ENCODE assay signal across 11 cellular contexts in genomic region chr10:6912424-6912823, GRCh38.
DNase-seq lines count a peak whose midpoint lies in the region; ATAC-seq and TF ChIP-seq lines count a peak whose summit lies in the region.
"Had no signal": no experiment of that assay in that cellular context is flagged by ENCODE, and none has a peak within 500 bp of the region (broad histone marks: within the 10 kb centered on the region; RNA-seq: fewer than 3 reads in every experiment).

No MANE protein-coding gene starts in this region.

- H3K27me3 ChIP-seq in foreskin keratinocyte = peaks cover 7% of the 10 kb centered on the region
- H3K27me3 ChIP-seq: BE2C had no signal

- CTCF ChIA-PET in HEK293 (lab: Yijun Ruan, JAX) = interaction anchor here (0.6 kb wide), 2 partner anchors 234 to 241 kb away, joined by 4 to 5 read pairs; no protein-coding TSS in a partner anchor
- CTCF ChIA-PET in RWPE1 (lab: Yijun Ruan, JAX) = interaction anchor here (0.6 kb wide), 1 partner anchor 211 kb away, joined by 3 read pairs; no protein-coding TSS in a partner anchor

- no peak for TF ChIP-seq CTCF in HEK293 (tag by site-specific recombination; IDR thresholded peaks at IDR 0.05)
- TF ChIP-seq CTCF in RWPE1 (conservative IDR thresholded peaks at IDR 0.05; ENCODE audit: low read depth) = no peak
- TF ChIP-seq CTCF in foreskin keratinocyte (conservative IDR thresholded peaks at IDR 0.05) = no peak

- ATAC-seq in foreskin keratinocyte = peak; percentile 98

- peak; percentile 82 for DNase-seq in A172 (ENCODE audit: low spot score)
- DNase-seq in RWPE1 (ENCODE audit: low spot score) = peak; percentile 86
- DNase-seq in foreskin keratinocyte = peak; percentile 89 to 95
- DNase-seq in stimulated activated CD8-positive, alpha-beta memory T cell treated with anti-CD3 and anti-CD28 coated beads, Interleukin-4, amount 100 ng/mL, for 48 hours = no peak
- DNase-seq in RKO (ENCODE audit: low spot score) = no peak
- no peak for DNase-seq in central memory CD4-positive, alpha-beta T cell
- no peak for DNase-seq in NCI-H146 (lab: John Stamatoyannopoulos, UW)
- DNase-seq: BE2C, Karpas-422 had no signal

- peaks cover 3% of the 10 kb centered on the region; the same call in 1 of the 2 replicates for H3K4me1 ChIP-seq in HEK293 (ENCODE audit: control insufficient read depth, insufficient read depth, low read length)
- peaks cover 7% of the 10 kb centered on the region for H3K4me1 ChIP-seq in foreskin keratinocyte
- H3K4me1 ChIP-seq: BE2C had no signal

- H3K27ac ChIP-seq in HEK293 (ENCODE audit: extremely low read depth, low read depth, low read length) (no peak overlapping the region), RWPE1 (peak overlapping the region; percentile 94), foreskin keratinocyte (no peak overlapping the region)

- no peak overlapping the region for H3K4me3 ChIP-seq in HEK293 (ENCODE audit: low read depth, low read length)
- H3K4me3 ChIP-seq: heart left ventricle had no signal

- H3K36me3 ChIP-seq in HEK293 (ENCODE audit: control insufficient read depth in 2 of 2, insufficient read depth in 1 of 2, low read length in 2 of 2) = no peaks in the 10 kb centered on the region
- H3K36me3 ChIP-seq: BE2C, heart left ventricle had no signal

- no peaks in the 10 kb centered on the region for H3K9me3 ChIP-seq in HEK293 (ENCODE audit: control insufficient read depth, insufficient read depth, low read depth, low read length)
- H3K9me3 ChIP-seq: BE2C had no signal

- POLR2A ChIA-PET in HEK293 (lab: Yijun Ruan, JAX) (no interaction called here), RWPE1 (lab: Yijun Ruan, JAX; ENCODE audit: low non-redundant PET) (no interaction called here)

TF ChIP-seq in HEK293, 187 proteins besides CTCF, POLR2A, EP300 and RAD21:
- TF ChIP-seq MEIS1 (CRISPR knock-in tag; IDR thresholded peaks at IDR 0.05; ENCODE audit: borderline replicate concordance) (no peak), ZNF530 (tag by site-specific recombination; IDR thresholded peaks at IDR 0.05; ENCODE audit: low read depth) (no peak), ZNF112 (tag by site-specific recombination; IDR thresholded peaks at IDR 0.05) (no peak), ZNF335 (tag by site-specific recombination; conservative IDR thresholded peaks at IDR 0.05) (no peak), PRDM10 (tag by site-specific recombination; IDR thresholded peaks at IDR 0.05) (peak; percentile 56; the same call in 1 of the 2 replicates), ZNF664 (tag by site-specific recombination; IDR thresholded peaks at IDR 0.05) (no peak), PRDM6 (tag by site-specific recombination; IDR thresholded peaks at IDR 0.05) (0 out of 2 replicates have a peak, but pooled peaks have one; percentile 56), ZNF155 (tag by site-specific recombination; IDR thresholded peaks at IDR 0.05) (no peak), ZNF792 (tag by site-specific recombination; IDR thresholded peaks at IDR 0.05) (no peak), ZNF404 (tag by site-specific recombination; IDR thresholded peaks at IDR 0.05) (no peak)

Comparison
In these comparisons a context has a peak if more than half of its experiments do, and no peak if none do; other contexts are left out.
1. DNase-seq: peak in A172 (single experiment), RWPE1 (single experiment) and foreskin keratinocyte (2 of 2); none in stimulated activated CD8-positive, alpha-beta memory T cell treated with anti-CD3 and anti-CD28 coated beads, Interleukin-4, amount 100 ng/mL, for 48 hours (single experiment), RKO (single experiment), central memory CD4-positive, alpha-beta T cell (single experiment) and NCI-H146 (single experiment).